24 cellular contexts compared by ENCODE assay signal in genomic region chr19:1182727-1183126, GRCh38. TPM values are rescaled to one million over a fixed set of nuclear protein-coding genes. Genes with fewer than 3 reads are reported as not detected.
"Had no signal": no experiment of that assay in that cellular context is flagged by ENCODE, and none has a peak within 500 bp of the region (broad histone marks: within the 10 kb centered on the region; RNA-seq: fewer than 3 reads in every experiment).

No MANE protein-coding gene starts in this region.

- H2AFZ ChIP-seq: neural progenitor cell had no signal

- H3K27me3 ChIP-seq: neural progenitor cell, right atrium auricular region, upper lobe of right lung had no signal

- H3K36me3 ChIP-seq: neural progenitor cell, prostate gland, right atrium auricular region, upper lobe of right lung had no signal

- H3K4me3 Mint-ChIP-seq: activated CD4-positive, alpha-beta T cell treated with anti-CD3 and anti-CD28 coated beads, Interleukin-2, amount 10 ng/mL, durations not matched to agents 24 days and 14 days; activated CD8-positive, alpha-beta T cell treated with anti-CD3 and anti-CD28 coated beads for 36 hours; activated naive CD8-positive, alpha-beta T cell treated with anti-CD3 and anti-CD28 coated beads, Interleukin-2, amount 10 ng/mL, durations not matched to agents 7 days and 5 days; activated T-helper 17 cell treated with anti-CD3 and anti-CD28 coated beads, Interleukin-2, amount 50 U/mL, for 72 hours; effector memory CD8-positive, alpha-beta T cell; memory B cell; neural progenitor cell; stimulated activated naive CD8-positive, alpha-beta T cell treated with anti-CD3 and anti-CD28 coated beads, Interleukin-15, Interleukin-2, amounts not matched to agents 100 ng/mL and 50 ng/mL, for 24 hours had no signal

- H3K27me3 Mint-ChIP-seq: activated CD8-positive, alpha-beta T cell treated with anti-CD3 and anti-CD28 coated beads for 36 hours; activated T-helper 17 cell treated with anti-CD3 and anti-CD28 coated beads, Interleukin-2, amount 50 U/mL, for 72 hours; memory B cell; naive B cell had no signal

- DNase-seq: activated CD4-positive, alpha-beta T cell treated with anti-CD3 and anti-CD28 coated beads, Interleukin-2, amount 10 ng/mL, durations not matched to agents 24 days and 14 days; activated CD8-positive, alpha-beta T cell treated with anti-CD3 and anti-CD28 coated beads for 36 hours; activated naive CD4-positive, alpha-beta T cell treated with Interleukin-2 at 50 U/mL for 16 hours; activated naive CD8-positive, alpha-beta T cell treated with anti-CD3 and anti-CD28 coated beads, Interleukin-2, amount 10 ng/mL, durations not matched to agents 7 days and 5 days; activated T-cell treated with anti-CD3 and anti-CD28 coated beads, Interleukin-2, amount 50 U/mL, for 1 hour; amygdala; caudate nucleus; effector memory CD8-positive, alpha-beta T cell; foreskin fibroblast; kidney glomerular epithelial cell; left ventricle myocardium superior; mucosa of descending colon; naive B cell; stimulated activated CD4-positive, alpha-beta T cell treated with anti-CD3 and anti-CD28 coated beads, Interleukin-15, amount 100 ng/mL, for 24 hours; stimulated activated CD4-positive, alpha-beta T cell treated with anti-CD3 and anti-CD28 coated beads, Interleukin-2, amount 100 ng/mL, for 48 hours; T1000; upper lobe of right lung had no signal

- H3K9me3 Mint-ChIP-seq: activated CD4-positive, alpha-beta T cell treated with anti-CD3 and anti-CD28 coated beads, Interleukin-2, amount 10 ng/mL, durations not matched to agents 24 days and 14 days; activated CD8-positive, alpha-beta T cell treated with anti-CD3 and anti-CD28 coated beads for 36 hours; activated naive CD8-positive, alpha-beta T cell treated with anti-CD3 and anti-CD28 coated beads, Interleukin-2, amount 10 ng/mL, durations not matched to agents 7 days and 5 days; activated T-helper 17 cell treated with anti-CD3 and anti-CD28 coated beads, Interleukin-2, amount 50 U/mL, for 72 hours; effector memory CD8-positive, alpha-beta T cell; memory B cell; naive B cell; neural progenitor cell; stimulated activated naive CD8-positive, alpha-beta T cell treated with anti-CD3 and anti-CD28 coated beads, Interleukin-15, Interleukin-2, amounts not matched to agents 100 ng/mL and 50 ng/mL, for 24 hours had no signal

- H3K4me3 ChIP-seq: mucosa of descending colon, neural progenitor cell, prostate gland, right atrium auricular region, upper lobe of right lung had no signal

- H3K27ac ChIP-seq: neural progenitor cell, right atrium auricular region had no signal

- H3K9me3 ChIP-seq: mucosa of descending colon, prostate gland, right atrium auricular region, upper lobe of right lung had no signal

- H3K4me1 ChIP-seq: prostate gland had no signal

- H3K4me2 ChIP-seq: neural progenitor cell had no signal

- H3K27ac Mint-ChIP-seq: activated CD4-positive, alpha-beta T cell treated with anti-CD3 and anti-CD28 coated beads, Interleukin-2, amount 10 ng/mL, durations not matched to agents 24 days and 14 days; activated CD8-positive, alpha-beta T cell treated with anti-CD3 and anti-CD28 coated beads for 36 hours; activated naive CD8-positive, alpha-beta T cell treated with anti-CD3 and anti-CD28 coated beads, Interleukin-2, amount 10 ng/mL, durations not matched to agents 7 days and 5 days; effector memory CD8-positive, alpha-beta T cell; memory B cell; neural progenitor cell; stimulated activated naive CD8-positive, alpha-beta T cell treated with anti-CD3 and anti-CD28 coated beads, Interleukin-15, Interleukin-2, amounts not matched to agents 100 ng/mL and 50 ng/mL, for 24 hours had no signal

- H3K36me3 Mint-ChIP-seq: activated naive CD8-positive, alpha-beta T cell treated with anti-CD3 and anti-CD28 coated beads, Interleukin-2, amount 10 ng/mL, durations not matched to agents 7 days and 5 days; memory B cell; naive B cell; neural progenitor cell had no signal

RNA-seq across cellular contexts. Expression of gene CBARP, which starts 55.1 kb away (rescaled TPM):
- total RNA-seq: skeletal muscle tissue had no signal
